In genomic region chr13:113553541-113554332, GRCh38 we compare ENCODE assay signal across 1 cellular context.
TF ChIP-seq lines count a peak whose summit lies in the region.

No MANE protein-coding gene starts in this region.

TF ChIP-seq in GM23338, 12 proteins besides CTCF, POLR2A, EP300 and RAD21 (continued from another document):
- TF ChIP-seq ZNF462 (CRISPR knock-in tag; IDR thresholded peaks at IDR 0.05) = no peak
- TF ChIP-seq POLR2AphosphoS5 (IDR thresholded peaks at IDR 0.05; ENCODE audit: low read depth) = no peak
- no peak for TF ChIP-seq EZH2phosphoT487 (IDR thresholded peaks at IDR 0.05; ENCODE audit: unreplicated experiment)
- TF ChIP-seq ETS1 (IDR thresholded peaks at IDR 0.05) = no peak
- TF ChIP-seq NANOG (IDR thresholded peaks at IDR 0.05; ENCODE audit: borderline replicate concordance) = no peak
